ENCODE assay signal across 8 cellular contexts in genomic region chr2:222939208-222939846, GRCh38.
A peak's percentile ranks its signal among the peaks of the same experiment; 100 is the strongest.
DNase-seq lines count a peak whose midpoint lies in the region; ATAC-seq and TF ChIP-seq lines count a peak whose summit lies in the region.

No MANE protein-coding gene starts in this region.

- H3K4me1 Mint-ChIP-seq in glutamatergic neuron (ENCODE audit: low read depth, unreplicated experiment), result no peaks in the 10 kb centered on the region

- no peaks in the 10 kb centered on the region for H3K27me3 ChIP-seq in smooth muscle cell (ENCODE audit: low read depth)

- WGBS in smooth muscle cell (ENCODE audit: low lambda C conversion rate), result 32% methylated on average over 6 of the region's 6 CpGs

- H3K36me3 ChIP-seq in smooth muscle cell (ENCODE audit: low read depth), result peaks cover 28% of the 10 kb centered on the region

- peak; percentile 82 for ATAC-seq in GM19397 (IDR thresholded peaks at IDR 0.05; ENCODE audit: unreplicated experiment)
- ATAC-seq in HG03469 (IDR thresholded peaks at IDR 0.05; ENCODE audit: unreplicated experiment), result peak; percentile 78

- peaks cover 27% of the 10 kb centered on the region for H3K79me2 ChIP-seq in smooth muscle cell (ENCODE audit: low read depth)

- H3K4me3 Mint-ChIP-seq in glutamatergic neuron (ENCODE audit: unreplicated experiment), result no peak overlapping the region

- H3K9me3 ChIP-seq in smooth muscle cell (replicated peaks; ENCODE audit: low read depth), result peaks cover 15% of the 10 kb centered on the region

- peaks cover 15% of the 10 kb centered on the region for H4K20me1 ChIP-seq in smooth muscle cell (ENCODE audit: low read depth)

- H3K4me2 ChIP-seq in smooth muscle cell, result peak overlapping the region; percentile 9

- H3K4me3 ChIP-seq in smooth muscle cell, result no peak overlapping the region

- TF ChIP-seq CTCF in glutamatergic neuron (IDR thresholded peaks at IDR 0.05; ENCODE audit: partially characterized antibody, unreplicated experiment) (peak; percentile 75), smooth muscle cell (IDR thresholded peaks at IDR 0.05; ENCODE audit: borderline replicate concordance, insufficient read depth, poor library complexity, severe bottlenecking) (peak; percentile 72)

- H3K27ac ChIP-seq in smooth muscle cell (ENCODE audit: low read depth), result peak overlapping the region; percentile 31

- no peak overlapping the region for H2AFZ ChIP-seq in smooth muscle cell (ENCODE audit: low read depth)

- H3K36me3 Mint-ChIP-seq in glutamatergic neuron (ENCODE audit: unreplicated experiment), result peaks cover 15% of the 10 kb centered on the region

- peaks cover 24% of the 10 kb centered on the region for H3K4me1 ChIP-seq in smooth muscle cell (ENCODE audit: low read depth)

- no peaks in the 10 kb centered on the region for H3K9me3 Mint-ChIP-seq in glutamatergic neuron (ENCODE audit: unreplicated experiment)

- no peak overlapping the region for H3K9ac ChIP-seq in smooth muscle cell (ENCODE audit: low read depth)

- no peak overlapping the region for H3K27ac Mint-ChIP-seq in glutamatergic neuron (ENCODE audit: unreplicated experiment)

- no peaks in the 10 kb centered on the region for H3K27me3 Mint-ChIP-seq in glutamatergic neuron (ENCODE audit: unreplicated experiment)

- peak; percentile 9 for DNase-seq in DMS 273 treated with DMSO at 0.1 percent for 48 hours (lab: John Stamatoyannopoulos, UW)
- DNase-seq in SHP77 (lab: John Stamatoyannopoulos, UW), result peak; percentile 16 to 25
- DNase-seq in activated T-helper 9 cell treated with anti-CD3 and anti-CD28 coated beads, Interleukin-2, amount 50 U/mL, for 16 hours (ENCODE audit: low read depth), result peak; percentile 17
- DNase-seq in glutamatergic neuron, result peak; percentile 78
- DNase-seq in smooth muscle cell (lab: John Stamatoyannopoulos, UW; ENCODE audit: unreplicated experiment), result no peak
- no peak for DNase-seq in GM19240 (ENCODE audit: insufficient read length, low spot score)

- H3F3A ChIP-seq in smooth muscle cell (ENCODE audit: low read depth), result peaks cover 22% of the 10 kb centered on the region

Comparison
In these comparisons a context has a peak if more than half of its experiments do, and no peak if none do; other contexts are left out.
1. DNase-seq: peak in DMS 273 treated with DMSO at 0.1 percent for 48 hours (single experiment), SHP77 (2 of 2), activated T-helper 9 cell treated with anti-CD3 and anti-CD28 coated beads, Interleukin-2, amount 50 U/mL, for 16 hours (single experiment) and glutamatergic neuron (single experiment); none in smooth muscle cell (single experiment) and GM19240 (single experiment).